In the genomic region with DNA sequence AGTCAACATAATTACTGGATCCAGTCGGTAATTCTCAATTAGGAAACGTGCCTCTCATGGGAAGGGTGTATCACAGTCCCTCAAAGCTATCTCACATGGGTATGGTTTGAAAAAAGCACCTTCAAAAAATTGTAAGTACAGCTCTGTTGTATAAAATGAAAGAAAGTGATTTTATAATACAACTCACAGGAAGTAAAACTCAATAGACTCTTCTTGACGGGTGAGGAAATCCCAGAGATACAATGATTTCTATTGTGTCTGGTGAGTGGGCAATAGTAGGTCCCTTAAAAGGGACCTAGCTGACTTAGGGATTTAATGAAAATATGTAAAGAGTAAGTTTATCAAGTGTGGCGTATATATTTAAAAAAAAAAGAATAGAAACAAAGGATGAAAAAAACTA, we compare ENCODE assay signal across 13 cellular contexts. TPM values are rescaled to one million over a fixed set of nuclear protein-coding genes. Genes with fewer than 3 reads are reported as not detected.
A peak's percentile ranks its signal among the peaks of the same experiment; 100 is the strongest.
DNase-seq lines count a peak whose midpoint lies in the region; ATAC-seq, FAIRE-seq and TF ChIP-seq lines count a peak whose summit lies in the region.
"Had no signal": no experiment of that assay in that cellular context is flagged by ENCODE, and none has a peak within 500 bp of the region (broad histone marks: within the 10 kb centered on the region; RNA-seq: fewer than 3 reads in every experiment).

No MANE protein-coding gene starts in this region.

- TF ChIP-seq EP300 in HepG2 (IDR thresholded peaks at IDR 0.05; ENCODE audit: low read depth in 2 of 2, low read length in 2 of 2) (no peak), HepG2 (CRISPR knock-in tag; IDR thresholded peaks at IDR 0.05; ENCODE audit: borderline replicate concordance) (no peak), sigmoid colon (IDR thresholded peaks at IDR 0.05) (no peak)

- in situ Hi-C loops in HepG2 (cut with HindIII; ENCODE audit: extremely low pct_ligation_motif_present, low pct_unique_long_range_greater_than_20kb), result no loop called here

- 47% methylated on average over 4 of the region's 4 CpGs for WGBS in liver
- 92% methylated on average over 4 of the region's 4 CpGs for WGBS in HepG2 (ENCODE audit: low lambda C conversion rate)
- 45 to 46% methylated on average over 4 of the region's 4 CpGs for WGBS in sigmoid colon, 2 donors

- no peak overlapping the region for H3K4me2 ChIP-seq in HepG2 (ENCODE audit: low read depth, low read length)

- H3K4me3 Mint-ChIP-seq in activated naive CD8-positive, alpha-beta T cell treated with anti-CD3 and anti-CD28 coated beads for 36 hours, result peak overlapping the region; percentile 30

- no TSS peak for BruUV-seq in HepG2 (replicated peaks; lab: Mats Ljungman, UMichigan)

- H3K36me3 ChIP-seq in liver (ENCODE audit: control insufficient read depth in 4 of 4, insufficient read depth in 3 of 4, low read depth in 1 of 4, low read length in 3 of 4) (no peaks in the 10 kb centered on the region), HepG2 (replicated peaks in 1 of 2; ENCODE audit: control insufficient read depth in 1 of 2, insufficient read depth in 2 of 2, low read length in 2 of 2) (no peaks in the 10 kb centered on the region), upper lobe of right lung (no peaks in the 10 kb centered on the region), sigmoid colon (no peaks in the 10 kb centered on the region)

- H3K9me3 ChIP-seq in liver (ENCODE audit: control insufficient read depth in 4 of 4, low read length in 3 of 4), result no peaks in the 10 kb centered on the region
- H3K9me3 ChIP-seq in HepG2 (ENCODE audit: low read length), result no peaks in the 10 kb centered on the region
- H3K9me3 ChIP-seq in upper lobe of right lung, result no peaks in the 10 kb centered on the region
- H3K9me3 ChIP-seq in sigmoid colon, result no peaks in the 10 kb centered on the region

- peaks cover 90% of the 10 kb centered on the region for H3K79me2 ChIP-seq in HepG2 (ENCODE audit: insufficient read depth, low read length)

- no peaks in the 10 kb centered on the region; the same call in none of the 2 replicates for H4K20me1 ChIP-seq in HepG2 (ENCODE audit: insufficient read depth, low read length)

- FAIRE-seq in HepG2 (lab: Jason Lieb, UNC), result no peak

- POLR2A ChIA-PET in HepG2 (lab: Yijun Ruan, JAX), result no interaction called here

- TF ChIP-seq POLR2A in HepG2 (IDR thresholded peaks at IDR 0.05; ENCODE audit: insufficient read depth in 1 of 2, low read depth in 2 of 2, low read length in 2 of 2) (no peak), sigmoid colon (IDR thresholded peaks at IDR 0.05) (no peak)

- no peaks in the 10 kb centered on the region for H3K27me3 ChIP-seq in liver (ENCODE audit: control insufficient read depth in 4 of 4, insufficient read depth in 4 of 4, low read length in 3 of 4)
- H3K27me3 ChIP-seq in HepG2 (ENCODE audit: control insufficient read depth in 1 of 2, insufficient read depth in 2 of 2, low read length in 2 of 2), result no peaks in the 10 kb centered on the region
- no peaks in the 10 kb centered on the region for H3K27me3 ChIP-seq in upper lobe of right lung
- no peaks in the 10 kb centered on the region for H3K27me3 ChIP-seq in sigmoid colon

- peak overlapping the region in 2 of 3 donors; percentile 16 to 34 for H3K4me3 ChIP-seq in liver (ENCODE audit: low read depth in 1 of 3, low read length in 3 of 3)
- H3K4me3 ChIP-seq in HepG2 (replicated peaks in 1 of 3; ENCODE audit: insufficient read depth in 1 of 3, low read depth in 2 of 3, low read length in 3 of 3), result no peak overlapping the region
- peak overlapping the region; percentile 27 for H3K4me3 ChIP-seq in upper lobe of right lung
- H3K4me3 ChIP-seq in sigmoid colon, result peak overlapping the region in 2 of 4 donors; percentile 10 to 18

- H3K4me1 Mint-ChIP-seq in activated naive CD8-positive, alpha-beta T cell treated with anti-CD3 and anti-CD28 coated beads for 36 hours, result peaks cover 59% of the 10 kb centered on the region

- peaks cover 0 to 10% (median 4%) of the 10 kb centered on the region in 4 donors for H3K4me1 ChIP-seq in liver (ENCODE audit: control insufficient read depth in 4 of 4, insufficient read depth in 4 of 4, low read length in 3 of 4)
- H3K4me1 ChIP-seq in HepG2 (ENCODE audit: insufficient read depth, low read length), result peaks cover 21% of the 10 kb centered on the region
- H3K4me1 ChIP-seq in upper lobe of right lung, result peaks cover 21% of the 10 kb centered on the region
- peaks cover 0 to 8% (median 0%) of the 10 kb centered on the region in 4 donors for H3K4me1 ChIP-seq in sigmoid colon

- no peaks in the 10 kb centered on the region for H3K27me3 Mint-ChIP-seq in activated naive CD8-positive, alpha-beta T cell treated with anti-CD3 and anti-CD28 coated beads for 36 hours

- H3K36me3 Mint-ChIP-seq in activated naive CD8-positive, alpha-beta T cell treated with anti-CD3 and anti-CD28 coated beads for 36 hours, result peaks cover 23% of the 10 kb centered on the region

- peak overlapping the region in 1 of 2 donors; percentile 50 for H3K9ac ChIP-seq in liver (ENCODE audit: low read depth in 1 of 2, low read length in 2 of 2)
- H3K9ac ChIP-seq in HepG2 (ENCODE audit: insufficient read depth, low read depth, low read length), result no peak overlapping the region

- TF ChIP-seq RAD21 in liver (IDR thresholded peaks at IDR 0.05), result no peak
- TF ChIP-seq RAD21 in HepG2 (CRISPR knock-in tag; IDR thresholded peaks at IDR 0.05), result no peak

- ATAC-seq in HepG2 (no peak), upper lobe of right lung (no peak)

- intact Hi-C loops in HepG2 (cut with micrococcal nuclease; ENCODE audit: unreplicated experiment) (no loop called here), upper lobe of right lung (cut with DNase I) (no loop called here), sigmoid colon (cut with DNase I) (no loop called here)

- DNase-seq in HepG2 (ENCODE audit: low spot score) (no peak), medulla oblongata (ENCODE audit: extremely low spot score) (peak; percentile 19), upper lobe of right lung (no peak), sigmoid colon (no peak), Kasumi-1 (lab: John Stamatoyannopoulos, UW) (no peak), NCI-H146 treated with DMSO at 0.1 percent for 48 hours (lab: John Stamatoyannopoulos, UW; ENCODE audit: unreplicated experiment) (no peak)
- DNase-seq in activated naive CD8-positive, alpha-beta T cell treated with anti-CD3 and anti-CD28 coated beads for 36 hours, result no peak
- DNase-seq: activated CD8-positive, alpha-beta memory T cell treated with anti-CD3 and anti-CD28 coated beads, Interleukin-2, amount 50 U/mL, for 4 hours; central memory CD4-positive, alpha-beta T cell; foreskin fibroblast; NCI-H1694; NK-92 treated with Interleukin-12 subunit alpha and Interleukin-12 subunit beta, amount 100 ng/mL, for 24 hours had no signal

- TF ChIP-seq CTCF in liver (IDR thresholded peaks at IDR 0.05; ENCODE audit: low read depth, low read length, missing input control), result no peak
- no peak for TF ChIP-seq CTCF in HepG2 (CRISPR knock-in tag; IDR thresholded peaks at IDR 0.05)
- no peak for TF ChIP-seq CTCF in upper lobe of right lung (IDR thresholded peaks at IDR 0.05)
- TF ChIP-seq CTCF in sigmoid colon (IDR thresholded peaks at IDR 0.05), result no peak

- no peaks in the 10 kb centered on the region for H3K9me3 Mint-ChIP-seq in activated naive CD8-positive, alpha-beta T cell treated with anti-CD3 and anti-CD28 coated beads for 36 hours

- H3K27ac ChIP-seq in liver (ENCODE audit: low read depth in 1 of 2, low read length in 2 of 2), result peak overlapping the region in 1 of 2 donors; percentile 4
- H3K27ac ChIP-seq in HepG2 (ENCODE audit: extremely low read length, insufficient read depth, low read length), result no peak overlapping the region
- no peak overlapping the region for H3K27ac ChIP-seq in upper lobe of right lung
- no peak overlapping the region for H3K27ac ChIP-seq in sigmoid colon

- CTCF ChIA-PET in HepG2 (lab: Yijun Ruan, JAX; ENCODE audit: low intra/inter-chr PET ratio, low total read pairs), result no interaction called here

- H2AFZ ChIP-seq in HepG2 (ENCODE audit: low read length), result no peak overlapping the region

- peak overlapping the region; percentile 60 for H3K27ac Mint-ChIP-seq in activated naive CD8-positive, alpha-beta T cell treated with anti-CD3 and anti-CD28 coated beads for 36 hours

RNA-seq across cellular contexts. Expression of a gene that starts 27.0 kb away (rescaled TPM):
- total RNA-seq in liver, result 10 to 100 TPM; 18.9 to 40.3 TPM
- polyA plus RNA-seq in liver, result 1 to 10 TPM; 7.6 to 9.5 TPM
- total RNA-seq in HepG2 (2016; rRNA removed; fragmentation: Illumina TruSeq; extraction: Trizol), result 55.3 and 58.9 TPM in 2 replicates
- 67.3 and 69.4 TPM in 2 replicates for total RNA-seq in HepG2 (2016; cell fraction: cytosol; rRNA removed; fragmentation: Illumina TruSeq; extraction: Trizol; ENCODE audit: low read depth)
- 51.2 and 60.5 TPM in 2 replicates for total RNA-seq in HepG2 (2016; cell fraction: insoluble cytoplasmic fraction; rRNA removed; fragmentation: Illumina TruSeq; extraction: Trizol)
- 44.6 and 47.7 TPM in 2 replicates for total RNA-seq in HepG2 (2016; cell fraction: membrane; rRNA removed; fragmentation: Illumina TruSeq; extraction: Trizol)
- total RNA-seq in HepG2 (2016; cell fraction: nucleus; rRNA removed; fragmentation: Illumina TruSeq; extraction: Trizol), result 95.9 and 108 TPM in 2 replicates
- polyA plus RNA-seq in HepG2 (2011; rRNA removed), result 22.8 and 24.2 TPM in 2 replicates
- polyA plus RNA-seq in HepG2 (2011; cell fraction: cytosol; rRNA removed), result 8.9 and 13.1 TPM in 2 replicates
- 30.2 and 31.2 TPM in 2 replicates for polyA plus RNA-seq in HepG2 (2011; cell fraction: nucleus; rRNA removed)
- 23.3 and 26.9 TPM in 2 replicates for polyA plus RNA-seq in HepG2 (2012)
- polyA plus RNA-seq in HepG2 (2016; cell fraction: cytosol; fragmentation: Illumina TruSeq; extraction: Trizol; ENCODE audit: low read depth), result 0.58 and 1.1 TPM in 2 replicates
- polyA plus RNA-seq in HepG2 (2016; cell fraction: insoluble cytoplasmic fraction; fragmentation: Illumina TruSeq; extraction: Trizol; ENCODE audit: low read depth), result 26.8 and 27.2 TPM in 2 replicates
- 2.9 and 4.0 TPM in 2 replicates for polyA plus RNA-seq in HepG2 (2016; cell fraction: membrane; fragmentation: Illumina TruSeq; extraction: Trizol; ENCODE audit: low read depth)
- polyA plus RNA-seq in HepG2 (2016; cell fraction: nucleus; fragmentation: Illumina TruSeq; extraction: Trizol; ENCODE audit: insufficient read depth, low read depth), result 68.3 and 79.1 TPM in 2 replicates
- polyA minus RNA-seq in HepG2 (2011; rRNA and poly(A)+ RNA removed; ENCODE audit: low replicate concordance), result 27.6 and 45.1 TPM in 2 replicates
- 30.7 and 32.8 TPM in 2 replicates for polyA minus RNA-seq in HepG2 (2011; cell fraction: cytosol; rRNA and poly(A)+ RNA removed)
- 132 and 137 TPM in 2 replicates for polyA minus RNA-seq in HepG2 (2011; cell fraction: nucleus; rRNA and poly(A)+ RNA removed)
- total RNA-seq in activated naive CD8-positive, alpha-beta T cell treated with anti-CD3 and anti-CD28 coated beads for 36 hours, result 10 to 100 TPM; 63.4 to 63.9 TPM
- 63.7 TPM for total RNA-seq in upper lobe of right lung
- 10 to 100 TPM; 56.6 to 66.7 (median 58.8) TPM for total RNA-seq in sigmoid colon
- polyA plus RNA-seq in sigmoid colon, result 10 to 100 TPM in 1 of 3 donors, 1 to 10 TPM in 2; 3.5 to 12.7 (median 4.8) TPM

RNA-seq across cellular contexts. Expression of a gene that starts 45.2 kb away (rescaled TPM):
- total RNA-seq in liver, result 10 to 100 TPM in 1 of 2 donors, 1 to 10 TPM in 1; 8.5 to 48.3 TPM
- 10 to 100 TPM; 40.8 to 44.2 TPM for polyA plus RNA-seq in liver
- total RNA-seq in HepG2 (2016; rRNA removed; fragmentation: Illumina TruSeq; extraction: Trizol), result 15.4 and 17.5 TPM in 2 replicates
- total RNA-seq in HepG2 (2016; cell fraction: cytosol; rRNA removed; fragmentation: Illumina TruSeq; extraction: Trizol; ENCODE audit: low read depth), result 3.3 and 4.7 TPM in 2 replicates
- total RNA-seq in HepG2 (2016; cell fraction: insoluble cytoplasmic fraction; rRNA removed; fragmentation: Illumina TruSeq; extraction: Trizol), result 15.6 and 18.5 TPM in 2 replicates
- 14.1 and 16.1 TPM in 2 replicates for total RNA-seq in HepG2 (2016; cell fraction: membrane; rRNA removed; fragmentation: Illumina TruSeq; extraction: Trizol)
- total RNA-seq in HepG2 (2016; cell fraction: nucleus; rRNA removed; fragmentation: Illumina TruSeq; extraction: Trizol), result 7.1 and 7.5 TPM in 2 replicates
- 9.3 and 12.7 TPM in 2 replicates for polyA plus RNA-seq in HepG2 (2011; rRNA removed)
- polyA plus RNA-seq in HepG2 (2011; cell fraction: cytosol; rRNA removed), result 12.4 and 12.5 TPM in 2 replicates
- polyA plus RNA-seq in HepG2 (2011; cell fraction: nucleus; rRNA removed), result 7.4 and 9.5 TPM in 2 replicates
- polyA plus RNA-seq in HepG2 (2012), result 12.8 and 15.5 TPM in 2 replicates
- polyA plus RNA-seq in HepG2 (2016; cell fraction: cytosol; fragmentation: Illumina TruSeq; extraction: Trizol; ENCODE audit: low read depth), result 4.6 and 4.7 TPM in 2 replicates
- 12.6 and 16.4 TPM in 2 replicates for polyA plus RNA-seq in HepG2 (2016; cell fraction: insoluble cytoplasmic fraction; fragmentation: Illumina TruSeq; extraction: Trizol; ENCODE audit: low read depth)
- polyA plus RNA-seq in HepG2 (2016; cell fraction: membrane; fragmentation: Illumina TruSeq; extraction: Trizol; ENCODE audit: low read depth), result 10.4 and 12.4 TPM in 2 replicates
- polyA plus RNA-seq in HepG2 (2016; cell fraction: nucleus; fragmentation: Illumina TruSeq; extraction: Trizol; ENCODE audit: insufficient read depth, low read depth), result 12.4 and 14.5 TPM in 2 replicates
- 31.7 and 36.4 TPM in 2 replicates for polyA minus RNA-seq in HepG2 (2011; rRNA and poly(A)+ RNA removed; ENCODE audit: low replicate concordance)
- 10.6 and 14.5 TPM in 2 replicates for polyA minus RNA-seq in HepG2 (2011; cell fraction: cytosol; rRNA and poly(A)+ RNA removed)
- polyA minus RNA-seq in HepG2 (2011; cell fraction: nucleus; rRNA and poly(A)+ RNA removed), result 5.5 and 7.7 TPM in 2 replicates
- total RNA-seq in activated naive CD8-positive, alpha-beta T cell treated with anti-CD3 and anti-CD28 coated beads for 36 hours, result 10 to 100 TPM; 11.3 to 12.0 TPM
- total RNA-seq in upper lobe of right lung, result 23.0 TPM
- total RNA-seq in sigmoid colon, result 10 to 100 TPM; 13.2 to 23.5 (median 17.1) TPM
- 10 to 100 TPM; 26.5 to 52.0 (median 48.0) TPM for polyA plus RNA-seq in sigmoid colon

Comparison
In these comparisons a context has a peak if more than half of its experiments do, and no peak if none do; other contexts are left out.
1. H3K4me3 ChIP-seq: peak in liver (2 of 3) and upper lobe of right lung (single experiment); none in HepG2 (0 of 3).